In genomic region chr11:68011046-68011943, GRCh38 we compare ENCODE assay signal across 11 cellular contexts. TPM values are rescaled to one million over a fixed set of nuclear protein-coding genes. Genes with fewer than 3 reads are reported as not detected.
DNase-seq lines count a peak whose midpoint lies in the region; ATAC-seq, FAIRE-seq and TF ChIP-seq lines count a peak whose summit lies in the region.
"Had no signal": no experiment of that assay in that cellular context is flagged by ENCODE, and none has a peak within 500 bp of the region (broad histone marks: within the 10 kb centered on the region; RNA-seq: fewer than 3 reads in every experiment).

No MANE protein-coding gene starts in this region.

- H3K4me2 ChIP-seq in H1 (ENCODE audit: insufficient read depth in 1 of 2, low read depth in 2 of 2, low read length in 2 of 2), result peak overlapping the region in 1 of 2 experiments; percentile 21; a peak in 1 of 4 replicates

- no peak overlapping the region for H2AK5ac ChIP-seq in H1 (ENCODE audit: low read depth, low read length)

- no peak overlapping the region for H3K9ac ChIP-seq in H1 (replicated peaks in 1 of 4; ENCODE audit: extremely low read depth in 1 of 4, low read depth in 3 of 4, low read length in 3 of 4)

- TF ChIP-seq EP300 in H1 (IDR thresholded peaks at IDR 0.05; ENCODE audit: borderline replicate concordance in 1 of 2, low read depth in 2 of 2, low read length in 2 of 2), result no peak

- peaks cover 73% of the 10 kb centered on the region for H3K4me1 Mint-ChIP-seq in osteocyte (ENCODE audit: unreplicated experiment)
- H3K4me1 Mint-ChIP-seq: CD4-positive, alpha-beta memory T cell had no signal

- no peaks in the 10 kb centered on the region for H3K36me3 ChIP-seq in ACC112 (ENCODE audit: insufficient read depth, low read length)
- H3K36me3 ChIP-seq in H1 (ENCODE audit: control insufficient read depth in 2 of 4, insufficient read depth in 4 of 4, low read length in 3 of 4), result no peaks in the 10 kb centered on the region

- peak overlapping the region; percentile 66 for H3K4me3 Mint-ChIP-seq in osteocyte (ENCODE audit: unreplicated experiment)
- H3K4me3 Mint-ChIP-seq: CD4-positive, alpha-beta memory T cell had no signal

- no peaks in the 10 kb centered on the region for H3K36me3 Mint-ChIP-seq in osteocyte (ENCODE audit: unreplicated experiment)
- H3K36me3 Mint-ChIP-seq: CD4-positive, alpha-beta memory T cell had no signal

- no peak overlapping the region for H3K56ac ChIP-seq in H1 (replicated peaks; ENCODE audit: insufficient read length, low read depth, low read length)

- 88% methylated on average over 16 of the region's 16 CpGs; no CpG with 5 or more reads in 1 of the 2 experiments for WGBS in H1 (ENCODE audit: extremely low coverage in 1 of 2, insufficient coverage in 1 of 2, insufficient read length in 1 of 2, insufficient replicate concordance in 2 of 2, low coverage in 1 of 2, low lambda C conversion rate in 2 of 2, missing lambda C conversion rate in 1 of 2), 2 experiments

- no peak overlapping the region for H4K91ac ChIP-seq in H1 (replicated peaks; ENCODE audit: insufficient read length, low read length)

- no peaks in the 10 kb centered on the region for H3K23me2 ChIP-seq in H1 (ENCODE audit: low read depth, low read length)

- no peak overlapping the region for H2BK20ac ChIP-seq in H1 (ENCODE audit: low read length)

- POLR2A ChIA-PET in H1 (lab: Charles Lee; ENCODE audit: partially characterized antibody), result interaction anchor here (0.7 to 3.3 kb wide), 5 partner anchors 9 to 42 kb away, joined by 3 to 17 read pairs (median 3); partner anchors contain the start of gene TCIRG1

- TF ChIP-seq RAD21 in H1 (IDR thresholded peaks at IDR 0.05 in 1 of 2, conservative IDR thresholded peaks at IDR 0.05 in 1 of 2; ENCODE audit: low read depth in 2 of 2, low read length in 2 of 2), result no peak

- H3K14ac ChIP-seq in H1 (ENCODE audit: insufficient read length), result no peak overlapping the region

- H3K27me3 ChIP-seq in ACC112 (ENCODE audit: insufficient read depth, low read length) (no peaks in the 10 kb centered on the region), H1 (replicated peaks in 1 of 4; ENCODE audit: control insufficient read depth in 3 of 4, extremely low read depth in 1 of 4, insufficient read depth in 3 of 4, low read length in 3 of 4) (no peaks in the 10 kb centered on the region)

- H3K27ac ChIP-seq in ACC112 (ENCODE audit: low read depth, low read length) (peak overlapping the region; percentile 93), H1 (ENCODE audit: low read depth, low read length) (no peak overlapping the region)

- H4K8ac ChIP-seq in H1 (ENCODE audit: extremely low read depth, insufficient read depth, low read length), result peak overlapping the region; percentile 15

- H3K4ac ChIP-seq in H1 (replicated peaks; ENCODE audit: insufficient read length, low read depth, low read length), result no peak overlapping the region

- H3K9me3 ChIP-seq in H1 (ENCODE audit: insufficient read depth in 2 of 2, low read depth in 1 of 2, low read length in 1 of 2), result no peaks in the 10 kb centered on the region

- no peak for TF ChIP-seq POLR2A in H1 (IDR thresholded peaks at IDR 0.05; ENCODE audit: control extremely low read depth in 1 of 2, low read depth in 2 of 2, low read length in 2 of 2)

- H3K79me2 ChIP-seq in ACC112 (ENCODE audit: control insufficient read depth, insufficient read depth, low read length, unreplicated experiment) (peaks cover 25% of the 10 kb centered on the region), H1 (ENCODE audit: control insufficient read depth in 1 of 2, insufficient read depth in 2 of 2, low read length in 2 of 2) (no peaks in the 10 kb centered on the region)

- TF ChIP-seq CTCF in H1 (IDR thresholded peaks at IDR 0.05; ENCODE audit: control extremely low read depth in 1 of 3, insufficient read depth in 1 of 3, low read depth in 1 of 3, low read length in 3 of 3) (no peak), osteocyte (IDR thresholded peaks at IDR 0.05) (no peak)

- H3K18ac ChIP-seq in H1 (ENCODE audit: extremely low read depth, low read length), result no peak overlapping the region

- H2BK5ac ChIP-seq in H1 (ENCODE audit: low read depth, low read length), result no peak overlapping the region

- H2BK15ac ChIP-seq in H1 (ENCODE audit: low read length), result peak overlapping the region; percentile 72; the same call in 1 of the 2 replicates

- no peak for FAIRE-seq in H1 (lab: Jason Lieb, UNC)
- FAIRE-seq: endometrium had no signal

- peak; percentile 35 for DNase-seq in NOMO-1 treated with dmso at 0.1 percent for 144 hours (lab: John Stamatoyannopoulos, UW; ENCODE audit: unreplicated experiment)
- no peak for DNase-seq in H1 (ENCODE audit: low read depth in 1 of 2, low spot score in 2 of 2)
- DNase-seq in osteocyte (ENCODE audit: extremely low spot score, unreplicated experiment), result no peak
- no peak for DNase-seq in NCI-H226
- DNase-seq: mesendoderm had no signal

- no peak overlapping the region for H2BK12ac ChIP-seq in H1 (ENCODE audit: low read depth, low read length)

- CTCF ChIA-PET in H1 (lab: Charles Lee; ENCODE audit: partially characterized antibody), result interaction anchor here (0.6 to 4.6 kb wide), 6 partner anchors 9 to 1630 kb away, joined by 3 to 40 read pairs (median 3); partner anchors contain the start of gene NDUFS8

- H2AFZ ChIP-seq in ACC112 (ENCODE audit: low read length, unreplicated experiment) (no peak overlapping the region), H1 (ENCODE audit: low read length) (no peak overlapping the region)

- no peaks in the 10 kb centered on the region for H3K9me3 Mint-ChIP-seq in osteocyte (ENCODE audit: unreplicated experiment)
- H3K9me3 Mint-ChIP-seq: CD4-positive, alpha-beta memory T cell had no signal

- no peaks in the 10 kb centered on the region for H4K20me1 ChIP-seq in H1 (replicated peaks in 1 of 2; ENCODE audit: control insufficient read depth in 1 of 2, insufficient read depth in 2 of 2, low read length in 2 of 2)

- no peaks in the 10 kb centered on the region for H3K79me1 ChIP-seq in H1 (ENCODE audit: low read depth, low read length)

- H3K27ac Mint-ChIP-seq in osteocyte (ENCODE audit: unreplicated experiment), result peak overlapping the region; percentile 97

- no peak overlapping the region for H4K5ac ChIP-seq in H1 (ENCODE audit: insufficient read length, low read depth, low read length)

- H3K23ac ChIP-seq in H1 (ENCODE audit: insufficient read length), result no peak overlapping the region

- H2BK120ac ChIP-seq in H1 (replicated peaks; ENCODE audit: low read depth, low read length), result no peak overlapping the region

- H3K4me3 ChIP-seq in ACC112 (ENCODE audit: low read depth, low read length) (peak overlapping the region; percentile 78), H1 (ENCODE audit: extremely low read depth in 1 of 4, insufficient read depth in 2 of 4, low read depth in 3 of 4, low read length in 4 of 4) (no peak overlapping the region)

- no peaks in the 10 kb centered on the region for H3K27me3 Mint-ChIP-seq in osteocyte (ENCODE audit: unreplicated experiment)
- H3K27me3 Mint-ChIP-seq: CD4-positive, alpha-beta memory T cell had no signal

- ATAC-seq in HG02938 (IDR thresholded peaks at IDR 0.05; ENCODE audit: unreplicated experiment) (no peak), GM18907 (IDR thresholded peaks at IDR 0.05; ENCODE audit: unreplicated experiment) (no peak), GM21447 (IDR thresholded peaks at IDR 0.05; ENCODE audit: unreplicated experiment) (no peak)

- H3K4me1 ChIP-seq in ACC112 (ENCODE audit: control insufficient read depth, insufficient read depth, low read length, unreplicated experiment) (peaks cover 54% of the 10 kb centered on the region), H1 (replicated peaks in 1 of 4; ENCODE audit: control insufficient read depth in 3 of 4, insufficient read depth in 4 of 4, low read length in 3 of 4) (peaks cover 0 to 15% (median 12%) of the 10 kb centered on the region in 4 experiments; a peak in 6 of 7 replicates)

RNA-seq across cellular contexts. Expression of gene ALDH3B1, which starts 1.2 kb away (rescaled TPM):
- total RNA-seq in H1 (2021; fragmentation: NEBNext Ultra II Directional; extraction: Animal tissue kit (Norgen Biotek cat#: 25700)), result 0.27 and 0.32 TPM in 2 replicates
- polyA plus RNA-seq in H1 (2011; rRNA removed), result 0.47 TPM in 2 replicates
- polyA plus RNA-seq in H1 (2011; cell fraction: cytosol; rRNA removed), result 0.50 TPM
- polyA plus RNA-seq in H1 (2011; cell fraction: nucleus; rRNA removed), result 0.53 TPM
- polyA plus RNA-seq in H1 (2012, experiment 1 of 2), result 0.62 to 1.1 TPM (median 0.75 TPM) in 4 replicates
- polyA plus RNA-seq in H1 (2012, experiment 2 of 2), result 0.26 TPM
- polyA plus RNA-seq in H1 (2013, experiment 1 of 2), result 0.18 TPM
- 0.26 TPM for polyA plus RNA-seq in H1 (2013, experiment 2 of 2)
- polyA minus RNA-seq in H1 (2011; rRNA and poly(A)+ RNA removed), result 0.16 and 0.34 TPM in 2 replicates
- polyA minus RNA-seq in H1 (2011; cell fraction: cytosol; rRNA and poly(A)+ RNA removed), result 0.88 TPM
- polyA minus RNA-seq in H1 (2011; cell fraction: nucleus; rRNA and poly(A)+ RNA removed), result 0.50 TPM
- 4.7 and 6.5 TPM in 2 replicates for total RNA-seq in osteocyte
- polyA plus RNA-seq: CD4-positive, alpha-beta memory T cell had no signal

RNA-seq across cellular contexts. Expression of gene UNC93B1, which starts 7.4 kb away (rescaled TPM):
- total RNA-seq in H1 (2021; fragmentation: NEBNext Ultra II Directional; extraction: Animal tissue kit (Norgen Biotek cat#: 25700)), result 18.9 and 19.2 TPM in 2 replicates
- 34.3 and 40.8 TPM in 2 replicates for polyA plus RNA-seq in H1 (2011; rRNA removed)
- 24.6 TPM for polyA plus RNA-seq in H1 (2011; cell fraction: cytosol; rRNA removed)
- polyA plus RNA-seq in H1 (2011; cell fraction: nucleus; rRNA removed), result 53.5 TPM
- 8.7 to 20.4 TPM (median 17.7 TPM) in 4 replicates for polyA plus RNA-seq in H1 (2012, experiment 1 of 2)
- polyA plus RNA-seq in H1 (2012, experiment 2 of 2), result 16.4 TPM
- polyA plus RNA-seq in H1 (2013, experiment 1 of 2), result 22.0 TPM
- polyA plus RNA-seq in H1 (2013, experiment 2 of 2), result 22.4 TPM
- 20.6 and 26.5 TPM in 2 replicates for polyA minus RNA-seq in H1 (2011; rRNA and poly(A)+ RNA removed)
- polyA minus RNA-seq in H1 (2011; cell fraction: cytosol; rRNA and poly(A)+ RNA removed), result 14.0 TPM
- 24.7 TPM for polyA minus RNA-seq in H1 (2011; cell fraction: nucleus; rRNA and poly(A)+ RNA removed)
- 26.0 and 29.3 TPM in 2 replicates for total RNA-seq in osteocyte

RNA-seq across cellular contexts. Expression of gene NDUFS8, which starts 19.2 kb away (rescaled TPM):
- 182 and 199 TPM in 2 replicates for total RNA-seq in H1 (2021; fragmentation: NEBNext Ultra II Directional; extraction: Animal tissue kit (Norgen Biotek cat#: 25700))
- polyA plus RNA-seq in H1 (2011; rRNA removed), result 291 and 406 TPM in 2 replicates
- 222 TPM for polyA plus RNA-seq in H1 (2011; cell fraction: cytosol; rRNA removed)
- polyA plus RNA-seq in H1 (2011; cell fraction: nucleus; rRNA removed), result 253 TPM
- 92.1 to 255 TPM (median 248 TPM) in 4 replicates for polyA plus RNA-seq in H1 (2012, experiment 1 of 2)
- 348 TPM for polyA plus RNA-seq in H1 (2012, experiment 2 of 2)
- polyA plus RNA-seq in H1 (2013, experiment 1 of 2), result 130 TPM
- polyA plus RNA-seq in H1 (2013, experiment 2 of 2), result 128 TPM
- polyA minus RNA-seq in H1 (2011; rRNA and poly(A)+ RNA removed), result 69.8 and 77.8 TPM in 2 replicates
- 133 TPM for polyA minus RNA-seq in H1 (2011; cell fraction: cytosol; rRNA and poly(A)+ RNA removed)
- polyA minus RNA-seq in H1 (2011; cell fraction: nucleus; rRNA and poly(A)+ RNA removed), result 92.8 TPM
- 134 and 143 TPM in 2 replicates for total RNA-seq in osteocyte

RNA-seq across cellular contexts. Expression of gene TCIRG1, which starts 27.5 kb away (rescaled TPM):
- 25.3 and 25.7 TPM in 2 replicates for total RNA-seq in H1 (2021; fragmentation: NEBNext Ultra II Directional; extraction: Animal tissue kit (Norgen Biotek cat#: 25700))
- polyA plus RNA-seq in H1 (2011; rRNA removed), result 39.6 and 50.2 TPM in 2 replicates
- 35.8 TPM for polyA plus RNA-seq in H1 (2011; cell fraction: cytosol; rRNA removed)
- polyA plus RNA-seq in H1 (2011; cell fraction: nucleus; rRNA removed), result 287 TPM
- 12.7 to 29.5 TPM (median 24.4 TPM) in 4 replicates for polyA plus RNA-seq in H1 (2012, experiment 1 of 2)
- polyA plus RNA-seq in H1 (2012, experiment 2 of 2), result 16.1 TPM
- polyA plus RNA-seq in H1 (2013, experiment 1 of 2), result 25.3 TPM
- polyA plus RNA-seq in H1 (2013, experiment 2 of 2), result 21.2 TPM
- 10.0 and 11.3 TPM in 2 replicates for polyA minus RNA-seq in H1 (2011; rRNA and poly(A)+ RNA removed)
- polyA minus RNA-seq in H1 (2011; cell fraction: cytosol; rRNA and poly(A)+ RNA removed), result 15.0 TPM
- 43.9 TPM for polyA minus RNA-seq in H1 (2011; cell fraction: nucleus; rRNA and poly(A)+ RNA removed)
- total RNA-seq in osteocyte, result 53.0 and 54.2 TPM in 2 replicates
